In genomic region chr11:42296910-42297309, GRCh38 we compare ENCODE assay signal across 36 cellular contexts.
DNase-seq lines count a peak whose midpoint lies in the region; ATAC-seq, FAIRE-seq and TF ChIP-seq lines count a peak whose summit lies in the region.
"Had no signal": no experiment of that assay in that cellular context is flagged by ENCODE, and none has a peak within 500 bp of the region (broad histone marks: within the 10 kb centered on the region; RNA-seq: fewer than 3 reads in every experiment).

No MANE protein-coding gene starts in this region.

- no peaks in the 10 kb centered on the region for H3K36me3 ChIP-seq in small intestine (ENCODE audit: control insufficient read depth in 2 of 2, insufficient read depth in 2 of 2, low read length in 2 of 2)
- H3K36me3 ChIP-seq in left ventricle myocardium inferior: no peaks in the 10 kb centered on the region
- H3K36me3 ChIP-seq: BE2C; BLaER1; BLaER1 treated with 17β-estradiol and CSF1 and Interleukin-3, amounts not matched to agents 10 nM and 100 nM had no signal

- no peaks in the 10 kb centered on the region for H3K36me3 Mint-ChIP-seq in WTC11
- H3K36me3 Mint-ChIP-seq in MCF 10A (ENCODE audit: insufficient read depth, unreplicated experiment): peaks cover 6% of the 10 kb centered on the region
- H3K36me3 Mint-ChIP-seq: CD14-positive monocyte; CD4-positive, alpha-beta memory T cell; CD4-positive, CD25-positive, alpha-beta regulatory T cell; CD8-positive, alpha-beta memory T cell; CD8-positive, alpha-beta T cell had no signal

- peaks cover 26% of the 10 kb centered on the region for H3K9me3 Mint-ChIP-seq in WTC11
- H3K9me3 Mint-ChIP-seq in MCF 10A (ENCODE audit: unreplicated experiment): no peaks in the 10 kb centered on the region

- CTCF ChIA-PET in WTC11 (lab: Charles Lee) (no interaction called here), MCF 10A (lab: Yijun Ruan, JAX) (no interaction called here)

- H3K4me3 ChIP-seq in small intestine (ENCODE audit: low read depth in 1 of 2, low read length in 2 of 2): no peak overlapping the region
- H3K4me3 ChIP-seq in left ventricle myocardium inferior: no peak overlapping the region
- H3K4me3 ChIP-seq: A549; BLaER1; BLaER1 treated with 17β-estradiol and CSF1 and Interleukin-3, amounts not matched to agents 10 nM and 100 nM had no signal

- H3K27me3 ChIP-seq in small intestine (ENCODE audit: control insufficient read depth in 2 of 2, insufficient read depth in 2 of 2, low read length in 2 of 2) (no peaks in the 10 kb centered on the region), left ventricle myocardium inferior (ENCODE audit: low read depth) (no peaks in the 10 kb centered on the region)
- H3K27me3 ChIP-seq: BE2C; BLaER1; BLaER1 treated with 17β-estradiol and CSF1 and Interleukin-3, amounts not matched to agents 10 nM and 100 nM had no signal

- DNase-seq in WTC11 (ENCODE audit: low spot score) (no peak), small intestine (no peak), MCF 10A (ENCODE audit: unreplicated experiment) (no peak), left ventricle myocardium inferior (no peak)
- DNase-seq: 8988T; ACHN; AML-193; BE2C; C1 segment of cervical spinal cord; Caco-2; Calu3; CD4-positive, alpha-beta memory T cell; CD4-positive, alpha-beta T cell; CD4-positive, CD25-positive, alpha-beta regulatory T cell; CD8-positive, alpha-beta memory T cell; CD8-positive, alpha-beta T cell; COR-L47; DMS 273 treated with DMSO at 0.1 percent for 48 hours; DMS153; DMS53; DMS79; DMS79 treated with DMSO at 0.1 percent for 48 hours; DND-41; EL had no signal

- TF ChIP-seq CTCF in WTC11 (IDR thresholded peaks at IDR 0.05) (no peak), MCF 10A (IDR thresholded peaks at IDR 0.05; ENCODE audit: unreplicated experiment) (no peak), left ventricle myocardium inferior (IDR thresholded peaks at IDR 0.05; ENCODE audit: borderline replicate concordance) (no peak)

- WGBS in small intestine, 3 donors: 77 to 88% (median 83%) methylated on average over 1 of the region's 1 CpG

- peak; percentile 74 for FAIRE-seq in A204.1 (lab: Jason Lieb, UNC)
- FAIRE-seq in endometrium (lab: Jason Lieb, UNC): peak; percentile 76
- peak; percentile 19 for FAIRE-seq in small intestine (lab: Jason Lieb, UNC)
- FAIRE-seq: A549, D721Med had no signal

- no peak for ATAC-seq in WTC11
- no peak for ATAC-seq in GM21367 (IDR thresholded peaks at IDR 0.05; ENCODE audit: unreplicated experiment)
- ATAC-seq in HG02623 (IDR thresholded peaks at IDR 0.05; ENCODE audit: unreplicated experiment): no peak
- ATAC-seq: A549; CD8-positive, alpha-beta T cell had no signal

- H3K27ac ChIP-seq in small intestine (ENCODE audit: low read depth in 1 of 2, low read length in 1 of 2) (no peak overlapping the region), left ventricle myocardium inferior (replicated peaks) (no peak overlapping the region)
- H3K27ac ChIP-seq: 22Rv1; A549; BLaER1; BLaER1 treated with 17β-estradiol and CSF1 and Interleukin-3, amounts not matched to agents 10 nM and 100 nM; C4-2B had no signal

- intact Hi-C loops in MCF 10A (cut with micrococcal nuclease) (no loop called here), left ventricle myocardium inferior (cut with micrococcal nuclease) (no loop called here)

- H3K4me1 Mint-ChIP-seq in WTC11: no peaks in the 10 kb centered on the region
- H3K4me1 Mint-ChIP-seq in MCF 10A (ENCODE audit: insufficient read depth, unreplicated experiment): no peaks in the 10 kb centered on the region
- H3K4me1 Mint-ChIP-seq: B cell; CD14-positive monocyte; CD4-positive, alpha-beta memory T cell; CD4-positive, CD25-positive, alpha-beta regulatory T cell; CD8-positive, alpha-beta memory T cell had no signal

- no peaks in the 10 kb centered on the region for H3K4me1 ChIP-seq in small intestine (ENCODE audit: control insufficient read depth in 2 of 2, insufficient read depth in 1 of 2, low read depth in 1 of 2, low read length in 1 of 2)
- no peaks in the 10 kb centered on the region for H3K4me1 ChIP-seq in left ventricle myocardium inferior
- H3K4me1 ChIP-seq: A549; BE2C; BLaER1; BLaER1 treated with 17β-estradiol and CSF1 and Interleukin-3, amounts not matched to agents 10 nM and 100 nM; Caco-2 had no signal

- H3K9me3 ChIP-seq in small intestine (ENCODE audit: control insufficient read depth, low read depth) (no peaks in the 10 kb centered on the region), left ventricle myocardium inferior (replicated peaks) (peaks cover 38% of the 10 kb centered on the region)
- H3K9me3 ChIP-seq: A549, BE2C, BLaER1, Caco-2 had no signal

- H3K27me3 Mint-ChIP-seq in WTC11 (ENCODE audit: low read depth): no peaks in the 10 kb centered on the region
- H3K27me3 Mint-ChIP-seq in MCF 10A (ENCODE audit: insufficient read depth, unreplicated experiment): no peaks in the 10 kb centered on the region
- H3K27me3 Mint-ChIP-seq: B cell; CD4-positive, alpha-beta memory T cell; CD4-positive, alpha-beta T cell; CD4-positive, CD25-positive, alpha-beta regulatory T cell; CD8-positive, alpha-beta memory T cell had no signal

- H3K27ac Mint-ChIP-seq in WTC11: no peak overlapping the region
- no peak overlapping the region for H3K27ac Mint-ChIP-seq in MCF 10A (ENCODE audit: low read depth, unreplicated experiment)
- H3K27ac Mint-ChIP-seq: B cell; CD14-positive monocyte; CD4-positive, alpha-beta memory T cell; CD4-positive, alpha-beta T cell; CD4-positive, CD25-positive, alpha-beta regulatory T cell; CD8-positive, alpha-beta memory T cell; CD8-positive, alpha-beta T cell had no signal

- BruUV-seq in MCF 10A (replicated peaks; lab: Mats Ljungman, UMichigan): no TSS peak

- POLR2A ChIA-PET in WTC11 (lab: Charles Lee): no interaction called here
- POLR2A ChIA-PET in MCF 10A (lab: Yijun Ruan, JAX): no interaction called here

- H3K4me3 Mint-ChIP-seq in WTC11: no peak overlapping the region
- no peak overlapping the region for H3K4me3 Mint-ChIP-seq in MCF 10A (ENCODE audit: unreplicated experiment)
- H3K4me3 Mint-ChIP-seq: B cell; CD14-positive monocyte; CD4-positive, alpha-beta memory T cell; CD4-positive, alpha-beta T cell; CD4-positive, CD25-positive, alpha-beta regulatory T cell; CD8-positive, alpha-beta memory T cell; CD8-positive, alpha-beta T cell had no signal

TF ChIP-seq in WTC11, 78 proteins besides CTCF, POLR2A, EP300 and RAD21:
- TF ChIP-seq HMGA2 (CRISPR knock-in tag; IDR thresholded peaks at IDR 0.05) (peak; percentile 91), ZNF263 (CRISPR knock-in tag; IDR thresholded peaks at IDR 0.05; ENCODE audit: low read depth) (no peak), PRRX2 (CRISPR knock-in tag; IDR thresholded peaks at IDR 0.05) (no peak)
TF ChIP-seq in WTC11: peak in this region for 1.
